19 cellular contexts compared by ENCODE assay signal in the genomic region with DNA sequence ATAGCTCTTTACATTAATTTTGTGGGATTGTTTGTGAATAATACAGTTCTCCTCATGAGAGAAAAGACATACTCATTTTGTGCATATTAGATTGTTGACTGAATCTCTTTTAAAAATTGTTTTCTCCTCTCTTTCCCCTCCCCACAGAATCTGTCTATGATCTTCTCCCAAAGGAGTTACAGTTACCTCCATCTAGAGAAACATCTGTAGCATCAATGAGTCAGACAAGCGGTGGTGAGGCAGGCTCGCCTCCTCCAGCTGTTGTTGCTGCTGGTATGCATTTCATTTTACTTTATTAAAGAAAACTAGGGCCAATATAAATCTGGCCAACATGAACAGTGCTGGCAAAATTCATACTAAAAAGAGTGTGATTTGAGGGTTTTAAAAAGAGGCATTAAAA.
DNase-seq lines count a peak whose midpoint lies in the region; ATAC-seq and TF ChIP-seq lines count a peak whose summit lies in the region.
"Had no signal": no experiment of that assay in that cellular context is flagged by ENCODE, and none has a peak within 500 bp of the region (broad histone marks: within the 10 kb centered on the region; RNA-seq: fewer than 3 reads in every experiment).

No MANE protein-coding gene starts in this region.

- TF ChIP-seq CTCF in cardiac fibroblast (IDR thresholded peaks at IDR 0.05; ENCODE audit: low read depth, low read length) (no peak), mesothelial cell of epicardium (IDR thresholded peaks at IDR 0.05; ENCODE audit: unreplicated experiment) (no peak)

- H3K9me3 Mint-ChIP-seq in mesothelial cell of epicardium = no peaks in the 10 kb centered on the region
- no peaks in the 10 kb centered on the region for H3K9me3 Mint-ChIP-seq in activated naive CD4-positive, alpha-beta T cell treated with anti-CD3 and anti-CD28 coated beads, Interleukin-2, amount 50 U/mL, for 72 hours
- no peaks in the 10 kb centered on the region for H3K9me3 Mint-ChIP-seq in T-helper 2 cell treated with Interferon-gamma antibody and Interleukin-4, amounts not matched to agents 5 μg/mL and 100 μg/mL, for 36 hours
- H3K9me3 Mint-ChIP-seq: naive thymus-derived CD4-positive, alpha-beta T cell; T-helper 1 cell treated with Interleukin-12 subunit alpha and Interleukin-12 subunit beta and Interleukin-4 antibody, amounts not matched to agents 30 μg/mL and 1 μg/mL, for 36 hours had no signal

- H3K4me3 Mint-ChIP-seq in mesothelial cell of epicardium = no peak overlapping the region
- no peak overlapping the region for H3K4me3 Mint-ChIP-seq in T-helper 2 cell treated with Interferon-gamma antibody and Interleukin-4, amounts not matched to agents 5 μg/mL and 100 μg/mL, for 36 hours
- H3K4me3 Mint-ChIP-seq: naive thymus-derived CD4-positive, alpha-beta T cell; T-helper 1 cell treated with Interleukin-12 subunit alpha and Interleukin-12 subunit beta and Interleukin-4 antibody, amounts not matched to agents 30 μg/mL and 1 μg/mL, for 36 hours had no signal

- H3K27me3 Mint-ChIP-seq in mesothelial cell of epicardium (ENCODE audit: low read depth) = no peaks in the 10 kb centered on the region
- no peaks in the 10 kb centered on the region for H3K27me3 Mint-ChIP-seq in T-helper 2 cell treated with Interferon-gamma antibody and Interleukin-4, amounts not matched to agents 5 μg/mL and 100 μg/mL, for 36 hours (ENCODE audit: low read depth)
- H3K27me3 Mint-ChIP-seq: naive thymus-derived CD4-positive, alpha-beta T cell had no signal

- H3K36me3 Mint-ChIP-seq in mesothelial cell of epicardium = peaks cover 22% of the 10 kb centered on the region
- H3K36me3 Mint-ChIP-seq in activated naive CD4-positive, alpha-beta T cell treated with anti-CD3 and anti-CD28 coated beads, Interleukin-2, amount 50 U/mL, for 72 hours = peaks cover 0 to 12% of the 10 kb centered on the region in 2 donors
- peaks cover 20% of the 10 kb centered on the region for H3K36me3 Mint-ChIP-seq in T-helper 2 cell treated with Interferon-gamma antibody and Interleukin-4, amounts not matched to agents 5 μg/mL and 100 μg/mL, for 36 hours (ENCODE audit: low read depth)

- H3K4me1 Mint-ChIP-seq in mesothelial cell of epicardium = peaks cover 2% of the 10 kb centered on the region
- H3K4me1 Mint-ChIP-seq in T-helper 2 cell treated with Interferon-gamma antibody and Interleukin-4, amounts not matched to agents 5 μg/mL and 100 μg/mL, for 36 hours (ENCODE audit: low read depth) = peaks cover 5% of the 10 kb centered on the region

- DNase-seq in GM03348 (ENCODE audit: low spot score) (peak; percentile 40), M059J (ENCODE audit: low read depth) (peak; percentile 9), cardiac fibroblast (ENCODE audit: low read depth in 2 of 2) (peak; percentile 13 to 68), mesothelial cell of epicardium (ENCODE audit: low spot score in 2 of 2, unreplicated experiment in 2 of 2) (no peak), Right ventricle myocardium inferior (ENCODE audit: missing footprints) (no peak)
- no peak for DNase-seq in activated naive CD4-positive, alpha-beta T cell treated with anti-CD3 and anti-CD28 coated beads, Interleukin-2, amount 50 U/mL, for 72 hours (ENCODE audit: low spot score in 2 of 2)
- DNase-seq in T-helper 2 cell treated with Interferon-gamma antibody and Interleukin-4, amounts not matched to agents 5 μg/mL and 100 μg/mL, for 36 hours (ENCODE audit: low spot score) = no peak
- DNase-seq: activated effector memory CD4-positive, alpha-beta T cell treated with anti-CD3 and anti-CD28 coated beads, Interleukin-2, amount 50 U/mL, for 16 hours; body of pancreas; gastrocnemius medialis; Karpas-422; naive thymus-derived CD4-positive, alpha-beta T cell; NCI-H1436 treated with DMSO at 0.1 percent for 48 hours; SHP77; tibial artery had no signal

- no peak overlapping the region for H3K4me3 ChIP-seq in cardiac fibroblast (replicated peaks in 1 of 2; ENCODE audit: low read depth in 2 of 2, low read length in 2 of 2)
- H3K4me3 ChIP-seq: BLaER1 treated with 17β-estradiol and CSF1 and Interleukin-3, amounts not matched to agents 10 nM and 100 nM; body of pancreas; gastrocnemius medialis; smooth muscle cell; tibial artery had no signal

- intact Hi-C loops in Right ventricle myocardium inferior (cut with DNase I) = no loop called here

- no peak for ATAC-seq in Right ventricle myocardium inferior
- ATAC-seq in activated naive CD4-positive, alpha-beta T cell treated with anti-CD3 and anti-CD28 coated beads, Interleukin-2, amount 50 U/mL, for 72 hours = no peak
- ATAC-seq: activated CD4-positive, CD25-positive, alpha-beta regulatory T cell treated with anti-CD3 and anti-CD28 coated beads, Interleukin-2, amount 50 U/mL, for 24 hours; body of pancreas; gastrocnemius medialis; naive thymus-derived CD4-positive, alpha-beta T cell had no signal

- peak overlapping the region; percentile 28 for H3K27ac Mint-ChIP-seq in mesothelial cell of epicardium
- H3K27ac Mint-ChIP-seq in activated naive CD4-positive, alpha-beta T cell treated with anti-CD3 and anti-CD28 coated beads, Interleukin-2, amount 50 U/mL, for 72 hours = no peak overlapping the region
- H3K27ac Mint-ChIP-seq in T-helper 2 cell treated with Interferon-gamma antibody and Interleukin-4, amounts not matched to agents 5 μg/mL and 100 μg/mL, for 36 hours = no peak overlapping the region
- H3K27ac Mint-ChIP-seq: naive thymus-derived CD4-positive, alpha-beta T cell; T-helper 1 cell treated with Interleukin-12 subunit alpha and Interleukin-12 subunit beta and Interleukin-4 antibody, amounts not matched to agents 30 μg/mL and 1 μg/mL, for 36 hours had no signal

Comparison
In these comparisons a context has a peak if more than half of its experiments do, and no peak if none do; other contexts are left out.
1. DNase-seq: peak in GM03348 (single experiment), M059J (single experiment) and cardiac fibroblast (2 of 2); none in mesothelial cell of epicardium (0 of 2), Right ventricle myocardium inferior (single experiment), activated naive CD4-positive, alpha-beta T cell treated with anti-CD3 and anti-CD28 coated beads, Interleukin-2, amount 50 U/mL, for 72 hours (0 of 2) and T-helper 2 cell treated with Interferon-gamma antibody and Interleukin-4, amounts not matched to agents 5 μg/mL and 100 μg/mL, for 36 hours (single experiment).